In the genomic region with DNA sequence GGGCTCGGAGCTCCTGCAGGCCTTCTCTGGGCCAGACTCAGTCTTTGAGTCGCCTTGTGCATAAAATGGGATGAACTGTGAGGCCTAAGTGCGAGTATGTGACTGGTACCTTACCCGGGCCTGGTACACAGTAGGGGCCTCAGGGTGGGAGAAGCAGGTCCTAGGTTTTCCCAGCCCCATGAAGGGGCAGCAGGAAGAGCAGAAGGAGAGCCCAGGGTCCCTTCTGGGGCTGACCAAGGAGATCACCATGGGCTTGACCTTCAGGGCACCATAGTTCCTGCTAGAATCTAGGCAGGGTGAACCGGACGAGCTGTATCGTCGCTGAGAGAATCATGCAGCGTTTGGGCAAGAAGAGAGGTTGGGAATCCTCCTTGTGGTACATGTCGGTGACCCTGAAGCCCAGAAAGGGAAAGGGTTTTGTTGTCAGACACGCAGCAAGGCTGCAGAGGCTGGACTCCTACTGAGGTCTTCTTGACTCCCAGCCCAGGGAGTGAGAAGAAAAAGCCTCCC, we compare ENCODE assay signal across 8 cellular contexts. TPM values are rescaled to one million over a fixed set of nuclear protein-coding genes. Genes with fewer than 3 reads are reported as not detected.
DNase-seq lines count a peak whose midpoint lies in the region; ATAC-seq lines count a peak whose summit lies in the region.

No MANE protein-coding gene starts in this region.

- H3K9me3 Mint-ChIP-seq in CD8-positive, alpha-beta memory T cell: no peaks in the 10 kb centered on the region
- H3K9me3 Mint-ChIP-seq in IgD-negative memory B cell: no peaks in the 10 kb centered on the region
- H3K9me3 Mint-ChIP-seq in dendritic cell treated with granulocyte-macrophage colony-stimulating factor and Interleukin-4, amounts not matched to agents 40 ng/mL and 50 ng/mL, for 4 days: no peaks in the 10 kb centered on the region

- peaks cover 63% of the 10 kb centered on the region for H3K4me1 ChIP-seq in CD8-positive, alpha-beta memory T cell (ENCODE audit: insufficient read depth, low read length)
- peaks cover 13% of the 10 kb centered on the region for H3K4me1 ChIP-seq in neuron (ENCODE audit: insufficient read depth, low read length)

- H3K4me1 Mint-ChIP-seq in CD8-positive, alpha-beta memory T cell: peaks cover 64 to 84% (median 64%) of the 10 kb centered on the region in 3 donors
- H3K4me1 Mint-ChIP-seq in IgD-negative memory B cell: peaks cover 22 to 36% (median 24%) of the 10 kb centered on the region in 3 donors
- H3K4me1 Mint-ChIP-seq in dendritic cell treated with granulocyte-macrophage colony-stimulating factor and Interleukin-4, amounts not matched to agents 40 ng/mL and 50 ng/mL, for 4 days (ENCODE audit: low read depth): peaks cover 89% of the 10 kb centered on the region

- peak overlapping the region; percentile 80 for H3K27ac ChIP-seq in CD8-positive, alpha-beta memory T cell (ENCODE audit: low read depth, low read length)

- H3K27me3 ChIP-seq in CD8-positive, alpha-beta memory T cell (ENCODE audit: insufficient read depth, low read length, poor library complexity, severe bottlenecking): no peaks in the 10 kb centered on the region
- no peaks in the 10 kb centered on the region for H3K27me3 ChIP-seq in neuron (ENCODE audit: insufficient read depth, low read length)

- peak overlapping the region; percentile 73 to 95 (median 80) for H3K27ac Mint-ChIP-seq in CD8-positive, alpha-beta memory T cell
- peak overlapping the region; percentile 31 to 96 (median 92) for H3K27ac Mint-ChIP-seq in IgD-negative memory B cell
- H3K27ac Mint-ChIP-seq in dendritic cell treated with granulocyte-macrophage colony-stimulating factor and Interleukin-4, amounts not matched to agents 40 ng/mL and 50 ng/mL, for 4 days: peak overlapping the region; percentile 94

- peak overlapping the region; percentile 82 for H3K4me3 ChIP-seq in CD8-positive, alpha-beta memory T cell (ENCODE audit: low read length)
- peak overlapping the region; percentile 74 for H3K4me3 ChIP-seq in neuron (ENCODE audit: low read length)

- intact Hi-C loops in dendritic cell treated with granulocyte-macrophage colony-stimulating factor and Interleukin-4, amounts not matched to agents 40 ng/mL and 50 ng/mL, for 4 days (cut with micrococcal nuclease): loop anchor here (5.0 kb wide), 2 partner anchors 359 to 1586 kb away; partner anchors contain the start of genes COL23A1 and TSPAN17

- no peak for DNase-seq in CD8-positive, alpha-beta memory T cell
- DNase-seq in NCI-H510A treated with DMSO at 0.1 percent for 48 hours (lab: John Stamatoyannopoulos, UW) (no peak), NCI-H1105 treated with DMSO at 0.1 percent for 48 hours (lab: John Stamatoyannopoulos, UW) (no peak), UCSD-AML1 (lab: John Stamatoyannopoulos, UW; ENCODE audit: unreplicated experiment) (no peak)

- H3K36me3 Mint-ChIP-seq in CD8-positive, alpha-beta memory T cell: peaks cover 2 to 40% (median 7%) of the 10 kb centered on the region in 3 donors
- H3K36me3 Mint-ChIP-seq in IgD-negative memory B cell: peaks cover 5% of the 10 kb centered on the region
- H3K36me3 Mint-ChIP-seq in dendritic cell treated with granulocyte-macrophage colony-stimulating factor and Interleukin-4, amounts not matched to agents 40 ng/mL and 50 ng/mL, for 4 days (ENCODE audit: low read depth): peaks cover 41% of the 10 kb centered on the region

- H3K36me3 ChIP-seq in CD8-positive, alpha-beta memory T cell (ENCODE audit: insufficient read depth, low read length): peaks cover 32% of the 10 kb centered on the region
- peaks cover 25% of the 10 kb centered on the region for H3K36me3 ChIP-seq in neuron (ENCODE audit: insufficient read depth, low read length)

- no peaks in the 10 kb centered on the region for H3K27me3 Mint-ChIP-seq in CD8-positive, alpha-beta memory T cell
- H3K27me3 Mint-ChIP-seq in IgD-negative memory B cell: no peaks in the 10 kb centered on the region
- H3K27me3 Mint-ChIP-seq in dendritic cell treated with granulocyte-macrophage colony-stimulating factor and Interleukin-4, amounts not matched to agents 40 ng/mL and 50 ng/mL, for 4 days: no peaks in the 10 kb centered on the region

- no peaks in the 10 kb centered on the region for H3K9me3 ChIP-seq in CD8-positive, alpha-beta memory T cell (ENCODE audit: low read length)
- no peaks in the 10 kb centered on the region for H3K9me3 ChIP-seq in neuron (ENCODE audit: low read length)

- CTCF ChIA-PET in CD8-positive, alpha-beta memory T cell (lab: Charles Lee): no interaction called here

- POLR2A ChIA-PET in CD8-positive, alpha-beta memory T cell (lab: Charles Lee): no interaction called here

- peak overlapping the region; percentile 82 for H2AFZ ChIP-seq in neuron (ENCODE audit: low read depth, low read length)

- ATAC-seq in GM21717 (IDR thresholded peaks at IDR 0.05; ENCODE audit: unreplicated experiment): no peak

- H3K4me3 Mint-ChIP-seq in CD8-positive, alpha-beta memory T cell: peak overlapping the region; percentile 69 to 94 (median 79)
- peak overlapping the region; percentile 77 to 89 (median 85) for H3K4me3 Mint-ChIP-seq in IgD-negative memory B cell
- H3K4me3 Mint-ChIP-seq in dendritic cell treated with granulocyte-macrophage colony-stimulating factor and Interleukin-4, amounts not matched to agents 40 ng/mL and 50 ng/mL, for 4 days: peak overlapping the region; percentile 84

RNA-seq across cellular contexts. Expression of gene PHYKPL, which starts 0.4 kb away (rescaled TPM):
- 10 to 100 TPM; 57.8 to 61.1 TPM for total RNA-seq in CD8-positive, alpha-beta memory T cell
- 41.6 TPM for polyA plus RNA-seq in CD8-positive, alpha-beta memory T cell
- polyA plus RNA-seq in IgD-negative memory B cell: 58.1 TPM

RNA-seq across cellular contexts. Expression of gene HNRNPAB, which starts 28.6 kb away (rescaled TPM):
- total RNA-seq in CD8-positive, alpha-beta memory T cell: 100 to 1,000 TPM; 672 to 673 TPM
- 80.5 TPM for polyA plus RNA-seq in CD8-positive, alpha-beta memory T cell
- polyA plus RNA-seq in IgD-negative memory B cell: 70.6 TPM

RNA-seq across cellular contexts. Expression of gene GMCL2, which starts 45.8 kb away (rescaled TPM):
- not detected for total RNA-seq in CD8-positive, alpha-beta memory T cell
- not detected for polyA plus RNA-seq in CD8-positive, alpha-beta memory T cell
- not detected for polyA plus RNA-seq in IgD-negative memory B cell
